18 cellular contexts compared by ENCODE assay signal in the genomic region with DNA sequence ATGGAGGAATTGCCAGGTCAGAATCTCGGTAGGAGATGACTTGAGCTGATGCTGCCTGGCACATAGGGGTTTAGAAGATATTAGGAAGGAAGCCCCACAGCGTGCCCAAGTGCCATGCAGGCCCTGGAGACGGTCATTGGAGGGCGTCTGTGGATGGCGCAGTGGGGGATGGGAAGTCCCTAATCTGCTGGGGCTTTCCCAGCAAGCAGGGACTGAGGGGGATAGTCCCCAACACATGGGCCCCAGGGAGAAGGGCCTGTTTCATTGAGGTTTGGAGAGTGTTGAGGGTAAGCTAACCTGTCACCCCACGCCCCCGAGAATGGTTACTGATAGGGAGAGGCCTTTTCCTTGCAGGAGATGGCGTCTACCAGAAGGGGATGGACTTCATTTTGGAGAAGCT.
"Had no signal": no experiment of that assay in that cellular context is flagged by ENCODE, and none has a peak within 500 bp of the region (broad histone marks: within the 10 kb centered on the region; RNA-seq: fewer than 3 reads in every experiment).

No MANE protein-coding gene starts in this region.

- H3K36me3 ChIP-seq: cardiac muscle cell, vagina had no signal

- H3K4me1 ChIP-seq: foreskin keratinocyte, parathyroid adenoma, vagina had no signal

- H3K27ac ChIP-seq: cardiac muscle cell, foreskin keratinocyte, hepatocyte, parathyroid adenoma, vagina had no signal

- H3K4me1 Mint-ChIP-seq: immature natural killer cell had no signal

- ATAC-seq: activated naive CD8-positive, alpha-beta T cell treated with anti-CD3 and anti-CD28 coated beads, Interleukin-2, amount 50 U/mL, for 24 hours; activated T-cell treated with anti-CD3 and anti-CD28 coated beads, Interleukin-2, amount 50 U/mL, for 72 hours; foreskin keratinocyte had no signal

- H3K4me3 Mint-ChIP-seq: activated naive CD8-positive, alpha-beta T cell treated with anti-CD3 and anti-CD28 coated beads, Interleukin-2, amount 50 U/mL, for 24 hours; activated T-cell treated with anti-CD3 and anti-CD28 coated beads, Interleukin-2, amount 50 U/mL, for 72 hours; immature natural killer cell had no signal

- H3K9me3 Mint-ChIP-seq: activated naive CD8-positive, alpha-beta T cell treated with anti-CD3 and anti-CD28 coated beads, Interleukin-2, amount 50 U/mL, for 24 hours; activated T-cell treated with anti-CD3 and anti-CD28 coated beads, Interleukin-2, amount 50 U/mL, for 72 hours; immature natural killer cell had no signal

- DNase-seq: activated CD4-positive, alpha-beta T cell treated with anti-CD3 and anti-CD28 coated beads, Interleukin-2, amount 50 U/mL, for 4 hours; activated gamma-delta T cell; activated naive CD4-positive, alpha-beta T cell treated with anti-CD3 and anti-CD28 coated beads, Interleukin-2, amount 50 U/mL, for 16 hours; activated naive CD8-positive, alpha-beta T cell treated with anti-CD3 and anti-CD28 coated beads, Interleukin-2, amount 50 U/mL, for 24 hours; activated T-cell treated with anti-CD3 and anti-CD28 coated beads, Interleukin-2, amount 50 U/mL, for 72 hours; effector CD8-positive, alpha-beta T cell; erythroblast; foreskin keratinocyte; immature natural killer cell; mesenchymal stem cell; nucleus accumbens; stimulated activated CD4-positive, alpha-beta T cell treated with anti-CD3 and anti-CD28 coated beads, Interleukin-4, amount 100 ng/mL, for 24 hours; T-helper 9 cell; trophoblast cell had no signal

- H3K27ac Mint-ChIP-seq: activated naive CD8-positive, alpha-beta T cell treated with anti-CD3 and anti-CD28 coated beads, Interleukin-2, amount 50 U/mL, for 24 hours; activated T-cell treated with anti-CD3 and anti-CD28 coated beads, Interleukin-2, amount 50 U/mL, for 72 hours; immature natural killer cell had no signal

- H3K27me3 ChIP-seq: cardiac muscle cell, foreskin keratinocyte, hepatocyte, vagina had no signal

- H3K27me3 Mint-ChIP-seq: activated naive CD8-positive, alpha-beta T cell treated with anti-CD3 and anti-CD28 coated beads, Interleukin-2, amount 50 U/mL, for 24 hours had no signal

- H3K36me3 Mint-ChIP-seq: immature natural killer cell had no signal

- H3K4me3 ChIP-seq: cardiac muscle cell, hepatocyte, vagina had no signal

- H3K9me3 ChIP-seq: vagina had no signal
